1 cellular context compared by ENCODE assay signal in the genomic region with DNA sequence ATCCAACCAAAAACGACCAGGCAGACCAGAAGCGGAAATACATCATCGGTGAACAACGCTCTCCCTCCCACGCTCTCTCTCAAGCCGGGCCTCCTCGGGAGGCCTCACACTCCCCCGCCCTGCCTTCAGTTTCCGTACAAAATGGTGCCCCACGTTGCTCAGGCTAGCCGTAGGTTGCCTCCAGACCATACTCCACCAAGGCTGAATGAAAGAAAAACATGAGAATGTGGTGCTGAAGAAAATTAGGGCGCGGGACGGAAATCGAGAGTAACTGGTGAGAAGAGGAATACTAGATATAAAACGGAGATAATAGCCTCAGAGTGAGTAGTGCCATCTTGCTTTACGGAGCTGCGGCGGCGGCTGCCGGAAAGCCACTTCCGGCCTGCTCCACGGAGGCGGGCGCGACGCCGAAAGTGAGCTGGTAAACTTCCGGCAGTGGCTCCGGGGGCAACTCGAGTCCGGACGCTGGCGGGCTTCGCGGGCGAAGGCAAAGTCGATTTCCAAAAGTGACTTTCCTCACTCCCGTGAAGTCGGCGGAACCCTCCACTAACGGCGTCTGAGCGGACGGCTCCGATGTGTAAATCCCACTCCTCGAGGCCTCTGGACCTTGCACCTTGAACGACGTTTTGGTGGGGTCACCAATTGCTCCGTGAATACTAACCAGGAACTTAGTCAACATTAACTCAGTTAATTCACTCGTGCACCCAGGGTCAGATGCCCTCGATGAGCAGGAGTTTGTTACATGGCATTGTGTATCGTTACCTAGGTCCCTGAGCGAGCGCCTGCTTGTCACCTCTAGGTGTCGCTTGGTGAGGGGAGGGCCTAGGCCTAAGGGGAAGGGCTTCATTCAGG.
TF ChIP-seq lines count a peak whose summit lies in the region.

A gene (minus strand): TSS at position 7 of the 852 bp plus-strand sequence. CDS start 980 bp downstream, outside the sequence.

TF ChIP-seq in HepG2, 621 proteins besides CTCF, POLR2A, EP300 and RAD21 (continued from another document and continues in another):
- TF ChIP-seq, protein P1, sequence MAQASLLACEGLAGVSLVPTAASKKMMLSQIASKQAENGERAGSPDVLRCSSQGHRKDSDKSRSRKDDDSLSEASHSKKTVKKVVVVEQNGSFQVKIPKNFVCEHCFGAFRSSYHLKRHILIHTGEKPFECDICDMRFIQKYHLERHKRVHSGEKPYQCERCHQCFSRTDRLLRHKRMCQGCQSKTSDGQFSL (CRISPR knock-in tag; IDR thresholded peaks at IDR 0.05) = no peak
- 0 out of 2 replicates have a peak, but pooled peaks have one; percentile 13 for TF ChIP-seq POGZ (CRISPR knock-in tag; IDR thresholded peaks at IDR 0.05)
- peak; percentile 35; the same call in 1 of the 2 replicates for TF ChIP-seq ZKSCAN1 (IDR thresholded peaks at IDR 0.05; ENCODE audit: low read length)
- no peak for TF ChIP-seq TOPORS (CRISPR knock-in tag; IDR thresholded peaks at IDR 0.05)
- TF ChIP-seq NFKB2 (CRISPR knock-in tag; IDR thresholded peaks at IDR 0.05; ENCODE audit: borderline replicate concordance) = peak; percentile 67; the same call in 1 of the 2 replicates
- 0 out of 2 replicates have a peak, but pooled peaks have one; percentile 44 for TF ChIP-seq ZNF543 (CRISPR knock-in tag; IDR thresholded peaks at IDR 0.05)
- TF ChIP-seq, protein P2, sequence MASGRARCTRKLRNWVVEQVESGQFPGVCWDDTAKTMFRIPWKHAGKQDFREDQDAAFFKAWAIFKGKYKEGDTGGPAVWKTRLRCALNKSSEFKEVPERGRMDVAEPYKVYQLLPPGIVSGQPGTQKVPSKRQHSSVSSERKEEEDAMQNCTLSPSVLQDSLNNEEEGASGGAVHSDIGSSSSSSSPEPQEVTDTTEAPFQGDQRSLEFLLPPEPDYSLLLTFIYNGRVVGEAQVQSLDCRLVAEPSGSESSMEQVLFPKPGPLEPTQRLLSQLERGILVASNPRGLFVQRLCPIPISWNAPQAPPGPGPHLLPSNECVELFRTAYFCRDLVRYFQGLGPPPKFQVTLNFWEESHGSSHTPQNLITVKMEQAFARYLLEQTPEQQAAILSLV (CRISPR knock-in tag; IDR thresholded peaks at IDR 0.05; ENCODE audit: borderline replicate concordance) = 0 out of 2 replicates have a peak, but pooled peaks have one; percentile 46
- TF ChIP-seq, protein P3, sequence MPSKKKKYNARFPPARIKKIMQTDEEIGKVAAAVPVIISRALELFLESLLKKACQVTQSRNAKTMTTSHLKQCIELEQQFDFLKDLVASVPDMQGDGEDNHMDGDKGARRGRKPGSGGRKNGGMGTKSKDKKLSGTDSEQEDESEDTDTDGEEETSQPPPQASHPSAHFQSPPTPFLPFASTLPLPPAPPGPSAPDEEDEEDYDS (CRISPR knock-in tag; IDR thresholded peaks at IDR 0.05) = peak; percentile 61; the same call in 1 of the 2 replicates
- peak; percentile 26; the same call in 1 of the 2 replicates for TF ChIP-seq IRX3 (CRISPR knock-in tag; IDR thresholded peaks at IDR 0.05; ENCODE audit: borderline replicate concordance, low read depth)
- TF ChIP-seq SIX1 (CRISPR knock-in tag; IDR thresholded peaks at IDR 0.05; ENCODE audit: borderline replicate concordance) = peak; percentile 58; the same call in 1 of the 2 replicates
- TF ChIP-seq, protein P4, sequence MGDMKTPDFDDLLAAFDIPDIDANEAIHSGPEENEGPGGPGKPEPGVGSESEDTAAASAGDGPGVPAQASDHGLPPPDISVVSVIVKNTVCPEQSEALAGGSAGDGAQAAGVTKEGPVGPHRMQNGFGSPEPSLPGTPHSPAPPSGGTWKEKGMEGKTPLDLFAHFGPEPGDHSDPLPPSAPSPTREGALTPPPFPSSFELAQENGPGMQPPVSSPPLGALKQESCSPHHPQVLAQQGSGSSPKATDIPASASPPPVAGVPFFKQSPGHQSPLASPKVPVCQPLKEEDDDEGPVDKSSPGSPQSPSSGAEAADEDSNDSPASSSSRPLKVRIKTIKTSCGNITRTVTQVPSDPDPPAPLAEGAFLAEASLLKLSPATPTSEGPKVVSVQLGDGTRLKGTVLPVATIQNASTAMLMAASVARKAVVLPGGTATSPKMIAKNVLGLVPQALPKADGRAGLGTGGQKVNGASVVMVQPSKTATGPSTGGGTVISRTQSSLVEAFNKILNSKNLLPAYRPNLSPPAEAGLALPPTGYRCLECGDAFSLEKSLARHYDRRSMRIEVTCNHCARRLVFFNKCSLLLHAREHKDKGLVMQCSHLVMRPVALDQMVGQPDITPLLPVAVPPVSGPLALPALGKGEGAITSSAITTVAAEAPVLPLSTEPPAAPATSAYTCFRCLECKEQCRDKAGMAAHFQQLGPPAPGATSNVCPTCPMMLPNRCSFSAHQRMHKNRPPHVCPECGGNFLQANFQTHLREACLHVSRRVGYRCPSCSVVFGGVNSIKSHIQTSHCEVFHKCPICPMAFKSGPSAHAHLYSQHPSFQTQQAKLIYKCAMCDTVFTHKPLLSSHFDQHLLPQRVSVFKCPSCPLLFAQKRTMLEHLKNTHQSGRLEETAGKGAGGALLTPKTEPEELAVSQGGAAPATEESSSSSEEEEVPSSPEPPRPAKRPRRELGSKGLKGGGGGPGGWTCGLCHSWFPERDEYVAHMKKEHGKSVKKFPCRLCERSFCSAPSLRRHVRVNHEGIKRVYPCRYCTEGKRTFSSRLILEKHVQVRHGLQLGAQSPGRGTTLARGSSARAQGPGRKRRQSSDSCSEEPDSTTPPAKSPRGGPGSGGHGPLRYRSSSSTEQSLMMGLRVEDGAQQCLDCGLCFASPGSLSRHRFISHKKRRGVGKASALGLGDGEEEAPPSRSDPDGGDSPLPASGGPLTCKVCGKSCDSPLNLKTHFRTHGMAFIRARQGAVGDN (CRISPR knock-in tag; IDR thresholded peaks at IDR 0.05) = peak; percentile 91
- TF ChIP-seq GABPB1 (CRISPR knock-in tag; IDR thresholded peaks at IDR 0.05) = peak; percentile 99
- no peak; the same call in none of the 2 replicates for TF ChIP-seq FOSL2 (CRISPR knock-in tag; IDR thresholded peaks at IDR 0.05)
- TF ChIP-seq, protein P5, sequence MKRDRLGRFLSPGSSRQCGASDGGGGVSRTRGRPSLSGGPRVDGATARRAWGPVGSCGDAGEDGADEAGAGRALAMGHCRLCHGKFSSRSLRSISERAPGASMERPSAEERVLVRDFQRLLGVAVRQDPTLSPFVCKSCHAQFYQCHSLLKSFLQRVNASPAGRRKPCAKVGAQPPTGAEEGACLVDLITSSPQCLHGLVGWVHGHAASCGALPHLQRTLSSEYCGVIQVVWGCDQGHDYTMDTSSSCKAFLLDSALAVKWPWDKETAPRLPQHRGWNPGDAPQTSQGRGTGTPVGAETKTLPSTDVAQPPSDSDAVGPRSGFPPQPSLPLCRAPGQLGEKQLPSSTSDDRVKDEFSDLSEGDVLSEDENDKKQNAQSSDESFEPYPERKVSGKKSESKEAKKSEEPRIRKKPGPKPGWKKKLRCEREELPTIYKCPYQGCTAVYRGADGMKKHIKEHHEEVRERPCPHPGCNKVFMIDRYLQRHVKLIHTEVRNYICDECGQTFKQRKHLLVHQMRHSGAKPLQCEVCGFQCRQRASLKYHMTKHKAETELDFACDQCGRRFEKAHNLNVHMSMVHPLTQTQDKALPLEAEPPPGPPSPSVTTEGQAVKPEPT (CRISPR knock-in tag; IDR thresholded peaks at IDR 0.05; ENCODE audit: low read depth) = no peak
- TF ChIP-seq, protein P6, sequence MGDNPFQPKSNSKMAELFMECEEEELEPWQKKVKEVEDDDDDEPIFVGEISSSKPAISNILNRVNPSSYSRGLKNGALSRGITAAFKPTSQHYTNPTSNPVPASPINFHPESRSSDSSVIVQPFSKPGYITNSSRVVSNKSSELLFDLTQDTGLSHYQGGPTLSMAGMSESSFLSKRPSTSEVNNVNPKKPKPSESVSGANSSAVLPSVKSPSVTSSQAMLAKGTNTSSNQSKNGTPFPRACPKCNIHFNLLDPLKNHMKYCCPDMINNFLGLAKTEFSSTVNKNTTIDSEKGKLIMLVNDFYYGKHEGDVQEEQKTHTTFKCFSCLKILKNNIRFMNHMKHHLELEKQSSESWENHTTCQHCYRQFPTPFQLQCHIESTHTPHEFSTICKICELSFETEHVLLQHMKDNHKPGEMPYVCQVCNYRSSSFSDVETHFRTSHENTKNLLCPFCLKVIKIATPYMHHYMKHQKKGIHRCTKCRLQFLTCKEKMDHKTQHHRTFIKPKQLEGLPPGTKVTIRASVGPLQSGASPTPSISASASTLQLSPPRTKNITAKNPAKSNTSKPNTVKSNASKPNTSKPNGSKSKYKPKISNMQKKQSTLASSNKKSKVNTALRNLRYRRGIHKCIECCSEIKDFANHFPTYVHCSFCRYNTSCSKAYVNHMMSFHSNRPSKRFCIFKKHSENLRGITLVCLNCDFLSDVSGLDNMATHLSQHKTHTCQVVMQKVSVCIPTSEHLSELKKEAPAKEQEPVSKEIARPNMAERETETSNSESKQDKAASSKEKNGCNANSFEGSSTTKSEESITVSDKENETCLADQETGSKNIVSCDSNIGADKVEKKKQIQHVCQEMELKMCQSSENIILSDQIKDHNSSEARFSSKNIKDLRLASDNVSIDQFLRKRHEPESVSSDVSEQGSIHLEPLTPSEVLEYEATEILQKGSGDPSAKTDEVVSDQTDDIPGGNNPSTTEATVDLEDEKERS (CRISPR knock-in tag; IDR thresholded peaks at IDR 0.05) = peak; percentile 93
- TF ChIP-seq MAZ (IDR thresholded peaks at IDR 0.05; ENCODE audit: borderline replicate concordance, low read depth, low read length) = peak; percentile 88
- TF ChIP-seq MAZ (CRISPR knock-in tag; IDR thresholded peaks at IDR 0.05; ENCODE audit: low read depth) = peak; percentile 75
- peak; percentile 83 for TF ChIP-seq SAP130 (CRISPR knock-in tag; IDR thresholded peaks at IDR 0.05; ENCODE audit: low read depth)
- TF ChIP-seq NFYB (CRISPR knock-in tag; IDR thresholded peaks at IDR 0.05) = peak; percentile 54
- TF ChIP-seq PHF8 (CRISPR knock-in tag; IDR thresholded peaks at IDR 0.05) = peak; percentile 80
- TF ChIP-seq TSC22D2 (CRISPR knock-in tag; IDR thresholded peaks at IDR 0.05; ENCODE audit: borderline replicate concordance) = no peak; the same call in 1 of the 2 replicates
- TF ChIP-seq, protein P7, sequence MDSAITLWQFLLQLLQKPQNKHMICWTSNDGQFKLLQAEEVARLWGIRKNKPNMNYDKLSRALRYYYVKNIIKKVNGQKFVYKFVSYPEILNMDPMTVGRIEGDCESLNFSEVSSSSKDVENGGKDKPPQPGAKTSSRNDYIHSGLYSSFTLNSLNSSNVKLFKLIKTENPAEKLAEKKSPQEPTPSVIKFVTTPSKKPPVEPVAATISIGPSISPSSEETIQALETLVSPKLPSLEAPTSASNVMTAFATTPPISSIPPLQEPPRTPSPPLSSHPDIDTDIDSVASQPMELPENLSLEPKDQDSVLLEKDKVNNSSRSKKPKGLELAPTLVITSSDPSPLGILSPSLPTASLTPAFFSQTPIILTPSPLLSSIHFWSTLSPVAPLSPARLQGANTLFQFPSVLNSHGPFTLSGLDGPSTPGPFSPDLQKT (CRISPR knock-in tag; IDR thresholded peaks at IDR 0.05; ENCODE audit: borderline replicate concordance) = no peak
- TF ChIP-seq, protein P8, sequence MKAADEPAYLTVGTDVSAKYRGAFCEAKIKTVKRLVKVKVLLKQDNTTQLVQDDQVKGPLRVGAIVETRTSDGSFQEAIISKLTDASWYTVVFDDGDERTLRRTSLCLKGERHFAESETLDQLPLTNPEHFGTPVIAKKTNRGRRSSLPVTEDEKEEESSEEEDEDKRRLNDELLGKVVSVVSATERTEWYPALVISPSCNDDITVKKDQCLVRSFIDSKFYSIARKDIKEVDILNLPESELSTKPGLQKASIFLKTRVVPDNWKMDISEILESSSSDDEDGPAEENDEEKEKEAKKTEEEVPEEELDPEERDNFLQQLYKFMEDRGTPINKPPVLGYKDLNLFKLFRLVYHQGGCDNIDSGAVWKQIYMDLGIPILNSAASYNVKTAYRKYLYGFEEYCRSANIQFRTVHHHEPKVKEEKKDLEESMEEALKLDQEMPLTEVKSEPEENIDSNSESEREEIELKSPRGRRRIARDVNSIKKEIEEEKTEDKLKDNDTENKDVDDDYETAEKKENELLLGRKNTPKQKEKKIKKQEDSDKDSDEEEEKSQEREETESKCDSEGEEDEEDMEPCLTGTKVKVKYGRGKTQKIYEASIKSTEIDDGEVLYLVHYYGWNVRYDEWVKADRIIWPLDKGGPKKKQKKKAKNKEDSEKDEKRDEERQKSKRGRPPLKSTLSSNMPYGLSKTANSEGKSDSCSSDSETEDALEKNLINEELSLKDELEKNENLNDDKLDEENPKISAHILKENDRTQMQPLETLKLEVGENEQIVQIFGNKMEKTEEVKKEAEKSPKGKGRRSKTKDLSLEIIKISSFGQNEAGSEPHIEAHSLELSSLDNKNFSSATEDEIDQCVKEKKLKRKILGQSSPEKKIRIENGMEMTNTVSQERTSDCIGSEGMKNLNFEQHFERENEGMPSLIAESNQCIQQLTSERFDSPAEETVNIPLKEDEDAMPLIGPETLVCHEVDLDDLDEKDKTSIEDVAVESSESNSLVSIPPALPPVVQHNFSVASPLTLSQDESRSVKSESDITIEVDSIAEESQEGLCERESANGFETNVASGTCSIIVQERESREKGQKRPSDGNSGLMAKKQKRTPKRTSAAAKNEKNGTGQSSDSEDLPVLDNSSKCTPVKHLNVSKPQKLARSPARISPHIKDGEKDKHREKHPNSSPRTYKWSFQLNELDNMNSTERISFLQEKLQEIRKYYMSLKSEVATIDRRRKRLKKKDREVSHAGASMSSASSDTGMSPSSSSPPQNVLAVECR (CRISPR knock-in tag; IDR thresholded peaks at IDR 0.05; ENCODE audit: borderline replicate concordance) = peak; percentile 73
- no peak for TF ChIP-seq ZNF703 (CRISPR knock-in tag; IDR thresholded peaks at IDR 0.05; ENCODE audit: borderline replicate concordance)
- TF ChIP-seq ZNF484 (CRISPR knock-in tag; IDR thresholded peaks at IDR 0.05; ENCODE audit: borderline replicate concordance, low read depth) = no peak
- TF ChIP-seq ZC3H13 (CRISPR knock-in tag; IDR thresholded peaks at IDR 0.05) = peak; percentile 92
- TF ChIP-seq, protein P9, sequence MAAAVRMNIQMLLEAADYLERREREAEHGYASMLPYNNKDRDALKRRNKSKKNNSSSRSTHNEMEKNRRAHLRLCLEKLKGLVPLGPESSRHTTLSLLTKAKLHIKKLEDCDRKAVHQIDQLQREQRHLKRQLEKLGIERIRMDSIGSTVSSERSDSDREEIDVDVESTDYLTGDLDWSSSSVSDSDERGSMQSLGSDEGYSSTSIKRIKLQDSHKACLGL (CRISPR knock-in tag; IDR thresholded peaks at IDR 0.05) = 0 out of 2 replicates have a peak, but pooled peaks have one; percentile 23
- TF ChIP-seq, protein P10, sequence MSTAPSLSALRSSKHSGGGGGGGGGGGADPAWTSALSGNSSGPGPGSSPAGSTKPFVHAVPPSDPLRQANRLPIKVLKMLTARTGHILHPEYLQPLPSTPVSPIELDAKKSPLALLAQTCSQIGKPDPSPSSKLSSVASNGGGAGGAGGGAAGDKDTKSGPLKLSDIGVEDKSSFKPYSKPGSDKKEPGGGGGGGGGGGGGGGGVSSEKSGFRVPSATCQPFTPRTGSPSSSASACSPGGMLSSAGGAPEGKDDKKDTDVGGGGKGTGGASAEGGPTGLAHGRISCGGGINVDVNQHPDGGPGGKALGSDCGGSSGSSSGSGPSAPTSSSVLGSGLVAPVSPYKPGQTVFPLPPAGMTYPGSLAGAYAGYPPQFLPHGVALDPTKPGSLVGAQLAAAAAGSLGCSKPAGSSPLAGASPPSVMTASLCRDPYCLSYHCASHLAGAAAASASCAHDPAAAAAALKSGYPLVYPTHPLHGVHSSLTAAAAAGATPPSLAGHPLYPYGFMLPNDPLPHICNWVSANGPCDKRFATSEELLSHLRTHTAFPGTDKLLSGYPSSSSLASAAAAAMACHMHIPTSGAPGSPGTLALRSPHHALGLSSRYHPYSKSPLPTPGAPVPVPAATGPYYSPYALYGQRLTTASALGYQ (CRISPR knock-in tag; IDR thresholded peaks at IDR 0.05) = peak; percentile 12; the same call in 1 of the 2 replicates
- TF ChIP-seq ZNF282 (IDR thresholded peaks at IDR 0.05; ENCODE audit: partially characterized antibody) = no peak
- no peak for TF ChIP-seq ZNF549 (CRISPR knock-in tag; IDR thresholded peaks at IDR 0.05)
- peak; percentile 92 for TF ChIP-seq NRL (CRISPR knock-in tag; IDR thresholded peaks at IDR 0.05; ENCODE audit: borderline replicate concordance)
- peak; percentile 86 for TF ChIP-seq HES4 (CRISPR knock-in tag; IDR thresholded peaks at IDR 0.05; ENCODE audit: borderline replicate concordance)
- no peak for TF ChIP-seq HOXA7 (CRISPR knock-in tag; IDR thresholded peaks at IDR 0.05)
